Comparison of ENCODE assay signal across 13 cellular contexts in genomic region chr6:162644153-162644552, GRCh38.
DNase-seq lines count a peak whose midpoint lies in the region; ATAC-seq and TF ChIP-seq lines count a peak whose summit lies in the region.
"Had no signal": no experiment of that assay in that cellular context is flagged by ENCODE, and none has a peak within 500 bp of the region (broad histone marks: within the 10 kb centered on the region; RNA-seq: fewer than 3 reads in every experiment).

No MANE protein-coding gene starts in this region.

- H3K9ac ChIP-seq in Karpas-422 (ENCODE audit: low read length), result no peak overlapping the region
- H3K9ac ChIP-seq: BLaER1, GM23248 had no signal

- H3K4me2 ChIP-seq in Karpas-422 (ENCODE audit: low read depth, low read length, poor library complexity, severe bottlenecking), result no peak overlapping the region
- H3K4me2 ChIP-seq: A549, BLaER1 had no signal

- TF ChIP-seq POLR2A in gastrocnemius medialis (IDR thresholded peaks at IDR 0.05), result no peak
- no peak for TF ChIP-seq POLR2A in testis (IDR thresholded peaks at IDR 0.05)

- DNase-seq in NCI-H2227 (lab: John Stamatoyannopoulos, UW; ENCODE audit: unreplicated experiment), result peak; percentile 11
- peak; percentile 17 for DNase-seq in NCI-H69 (lab: John Stamatoyannopoulos, UW)
- no peak for DNase-seq in left ventricle myocardium superior
- DNase-seq in gastrocnemius medialis, result no peak
- no peak for DNase-seq in testis
- DNase-seq in putamen (ENCODE audit: low spot score), result no peak
- no peak for DNase-seq in Karpas-422
- DNase-seq: Caco-2; CD8-positive, alpha-beta memory T cell; GM23248 had no signal

- no peaks in the 10 kb centered on the region for H3K9me2 ChIP-seq in Karpas-422 (replicated peaks; ENCODE audit: insufficient read depth, low read length)

- in situ Hi-C loops in gastrocnemius medialis (cut with MboI; ENCODE audit: low sequenced_read_pairs in 4 of 4), result no loop called here

- H3K27me3 ChIP-seq in gastrocnemius medialis (no peaks in the 10 kb centered on the region), testis (no peaks in the 10 kb centered on the region), Karpas-422 (ENCODE audit: low read length) (no peaks in the 10 kb centered on the region)
- H3K27me3 ChIP-seq: BLaER1 had no signal

- H3K4me3 ChIP-seq in gastrocnemius medialis (no peak overlapping the region), testis (no peak overlapping the region), Karpas-422 (ENCODE audit: low read length) (no peak overlapping the region)
- H3K4me3 ChIP-seq: A549, BLaER1, GM23248 had no signal

- peak overlapping the region in 3 of 4 donors; percentile 32 to 54 (median 44) for H3K27ac ChIP-seq in gastrocnemius medialis
- no peak overlapping the region for H3K27ac ChIP-seq in testis
- no peak overlapping the region for H3K27ac ChIP-seq in Karpas-422 (ENCODE audit: low read length)
- H3K27ac ChIP-seq: A549, BLaER1, GM23248 had no signal

- peaks cover 14 to 17% of the 10 kb centered on the region in 2 donors for H3K4me1 ChIP-seq in gastrocnemius medialis
- H3K4me1 ChIP-seq in testis, result no peaks in the 10 kb centered on the region
- H3K4me1 ChIP-seq in Karpas-422 (ENCODE audit: low read length), result no peaks in the 10 kb centered on the region
- H3K4me1 ChIP-seq: A549, BLaER1, Caco-2 had no signal

- 72 to 83% methylated on average over 2 of the region's 2 CpGs for WGBS in testis, 2 donors

- no peaks in the 10 kb centered on the region for H3K79me2 ChIP-seq in Karpas-422 (ENCODE audit: low read length)

- TF ChIP-seq CTCF in gastrocnemius medialis (IDR thresholded peaks at IDR 0.05 in 4 of 5, conservative IDR thresholded peaks at IDR 0.05 in 1 of 5), result no peak
- TF ChIP-seq CTCF in testis (IDR thresholded peaks at IDR 0.05), result no peak

- no peak overlapping the region for H2AFZ ChIP-seq in Karpas-422 (ENCODE audit: low read length)
- H2AFZ ChIP-seq: GM23248 had no signal

- H3K36me3 ChIP-seq in gastrocnemius medialis, result no peaks in the 10 kb centered on the region
- no peaks in the 10 kb centered on the region for H3K36me3 ChIP-seq in testis (ENCODE audit: low read depth, missing control alignments)
- no peaks in the 10 kb centered on the region for H3K36me3 ChIP-seq in Karpas-422 (ENCODE audit: insufficient read depth, low read length)
- H3K36me3 ChIP-seq: BLaER1 had no signal

- intact Hi-C loops in left ventricle myocardium superior (cut with micrococcal nuclease), result no loop called here
- intact Hi-C loops in gastrocnemius medialis (cut with DNase I; ENCODE audit: low total_unique reads), result no loop called here
- intact Hi-C loops in testis (cut with DNase I; ENCODE audit: low total_unique reads), result no loop called here

- H4K20me1 ChIP-seq in Karpas-422 (ENCODE audit: insufficient read depth, low read depth, low read length), result no peaks in the 10 kb centered on the region
- H4K20me1 ChIP-seq: BLaER1 had no signal

- ATAC-seq in left ventricle myocardium superior, result peak; percentile 34
- ATAC-seq in gastrocnemius medialis, result peak; percentile 23 to 61
- ATAC-seq: A549, HCT116 had no signal

- H3K9me3 ChIP-seq in gastrocnemius medialis (no peaks in the 10 kb centered on the region), testis (no peaks in the 10 kb centered on the region), Karpas-422 (ENCODE audit: low read length) (no peaks in the 10 kb centered on the region)
- H3K9me3 ChIP-seq: A549, BLaER1, Caco-2 had no signal

Comparison
In these comparisons a context has a peak if more than half of its experiments do, and no peak if none do; other contexts are left out.
1. DNase-seq: peak in NCI-H2227 (single experiment) and NCI-H69 (single experiment); none in left ventricle myocardium superior (single experiment), gastrocnemius medialis (0 of 2), testis (single experiment), putamen (single experiment) and Karpas-422 (single experiment).
2. H3K27ac ChIP-seq: peak in gastrocnemius medialis (3 of 4); none in testis (0 of 2) and Karpas-422 (single experiment).